Comparison of ENCODE assay signal across 8 cellular contexts in the genomic region with DNA sequence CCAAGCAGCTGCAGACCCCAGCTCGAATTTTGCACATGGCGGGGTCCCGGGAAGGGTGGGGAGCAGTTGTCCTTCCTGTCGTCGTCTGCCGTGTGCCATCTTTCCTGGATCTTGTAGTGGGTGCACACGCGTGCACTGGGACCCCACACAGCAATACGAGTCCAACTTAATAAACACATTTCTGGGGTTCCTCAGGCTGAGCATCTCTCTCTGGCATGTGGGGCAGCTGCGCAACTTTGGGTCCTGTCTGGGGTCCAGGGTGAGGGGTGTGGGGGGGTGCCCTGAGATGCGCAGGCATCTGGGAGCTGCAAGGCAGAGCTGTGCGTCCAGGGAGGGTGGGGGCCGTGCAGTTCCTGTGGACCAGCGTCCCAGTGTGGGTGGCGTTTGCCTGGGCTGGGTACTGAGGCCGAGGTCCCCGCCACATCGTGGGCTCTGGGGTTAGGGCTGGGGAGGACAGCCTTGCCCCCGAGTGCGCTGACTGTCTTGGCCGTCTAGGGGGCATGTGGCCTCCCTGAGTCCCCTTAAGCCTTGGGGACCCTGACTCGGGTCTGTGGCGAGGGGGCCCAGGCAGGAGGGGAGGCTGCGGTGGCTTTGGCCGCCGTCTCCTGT. TPM values are rescaled to one million over a fixed set of nuclear protein-coding genes. Genes with fewer than 3 reads are reported as not detected.
A peak's percentile ranks its signal among the peaks of the same experiment; 100 is the strongest.
DNase-seq lines count a peak whose midpoint lies in the region; ATAC-seq and TF ChIP-seq lines count a peak whose summit lies in the region.
"Had no signal": no experiment of that assay in that cellular context is flagged by ENCODE, and none has a peak within 500 bp of the region (broad histone marks: within the 10 kb centered on the region; RNA-seq: fewer than 3 reads in every experiment).

No MANE protein-coding gene starts in this region.

- H3K27ac Mint-ChIP-seq in activated naive CD4-positive, alpha-beta T cell treated with anti-CD3 and anti-CD28 coated beads for 36 hours: no peak overlapping the region
- no peak overlapping the region for H3K27ac Mint-ChIP-seq in activated naive CD4-positive, alpha-beta T cell treated with anti-CD3 and anti-CD28 coated beads, Interleukin-2, amount 50 U/mL, for 72 hours
- no peak overlapping the region for H3K27ac Mint-ChIP-seq in stimulated activated naive CD8-positive, alpha-beta T cell treated with anti-CD3 and anti-CD28 coated beads, Interleukin-15, Interleukin-2, amounts not matched to agents 100 ng/mL and 50 ng/mL, for 24 hours

- peaks cover 4 to 16% of the 10 kb centered on the region in 2 donors for H3K4me1 ChIP-seq in breast epithelium

- peaks cover 13% of the 10 kb centered on the region for H3K4me1 Mint-ChIP-seq in activated naive CD4-positive, alpha-beta T cell treated with anti-CD3 and anti-CD28 coated beads for 36 hours (ENCODE audit: low read depth)
- peaks cover 20% of the 10 kb centered on the region for H3K4me1 Mint-ChIP-seq in stimulated activated naive CD8-positive, alpha-beta T cell treated with anti-CD3 and anti-CD28 coated beads, Interleukin-15, Interleukin-2, amounts not matched to agents 100 ng/mL and 50 ng/mL, for 24 hours (ENCODE audit: low read depth)

- TF ChIP-seq CTCF in breast epithelium (IDR thresholded peaks at IDR 0.05): no peak

- intact Hi-C loops in activated naive CD4-positive, alpha-beta T cell treated with anti-CD3 and anti-CD28 coated beads for 36 hours (cut with micrococcal nuclease): no loop called here
- intact Hi-C loops in breast epithelium (cut with DNase I; ENCODE audit: low total_unique reads): no loop called here

- no peaks in the 10 kb centered on the region for H3K9me3 ChIP-seq in breast epithelium

- no peaks in the 10 kb centered on the region for H3K9me3 Mint-ChIP-seq in activated naive CD4-positive, alpha-beta T cell treated with anti-CD3 and anti-CD28 coated beads for 36 hours
- H3K9me3 Mint-ChIP-seq in activated naive CD4-positive, alpha-beta T cell treated with anti-CD3 and anti-CD28 coated beads, Interleukin-2, amount 50 U/mL, for 72 hours: peaks cover 0 to 7% of the 10 kb centered on the region in 2 donors
- H3K9me3 Mint-ChIP-seq in stimulated activated naive CD8-positive, alpha-beta T cell treated with anti-CD3 and anti-CD28 coated beads, Interleukin-15, Interleukin-2, amounts not matched to agents 100 ng/mL and 50 ng/mL, for 24 hours: no peaks in the 10 kb centered on the region

- peaks cover 0 to 10% of the 10 kb centered on the region in 2 donors for H3K27me3 ChIP-seq in breast epithelium

- H3K36me3 ChIP-seq in breast epithelium: no peaks in the 10 kb centered on the region

- H3K36me3 Mint-ChIP-seq in activated naive CD4-positive, alpha-beta T cell treated with anti-CD3 and anti-CD28 coated beads for 36 hours (ENCODE audit: low read depth): peaks cover 4% of the 10 kb centered on the region
- no peaks in the 10 kb centered on the region for H3K36me3 Mint-ChIP-seq in activated naive CD4-positive, alpha-beta T cell treated with anti-CD3 and anti-CD28 coated beads, Interleukin-2, amount 50 U/mL, for 72 hours
- H3K36me3 Mint-ChIP-seq in stimulated activated naive CD8-positive, alpha-beta T cell treated with anti-CD3 and anti-CD28 coated beads, Interleukin-15, Interleukin-2, amounts not matched to agents 100 ng/mL and 50 ng/mL, for 24 hours (ENCODE audit: low read depth): peaks cover 4% of the 10 kb centered on the region

- H3K4me3 ChIP-seq in breast epithelium: peak overlapping the region in 2 of 3 donors; percentile 69 to 93

- no peak for ATAC-seq in activated naive CD4-positive, alpha-beta T cell treated with anti-CD3 and anti-CD28 coated beads, Interleukin-2, amount 50 U/mL, for 72 hours
- no peak for ATAC-seq in HG02938 (IDR thresholded peaks at IDR 0.05; ENCODE audit: unreplicated experiment)

- TF ChIP-seq POLR2A in breast epithelium (IDR thresholded peaks at IDR 0.05): no peak

- peak overlapping the region; percentile 93 to 95 for H3K27ac ChIP-seq in breast epithelium

- DNase-seq in activated naive CD4-positive, alpha-beta T cell treated with anti-CD3 and anti-CD28 coated beads for 36 hours: no peak
- DNase-seq in activated naive CD4-positive, alpha-beta T cell treated with anti-CD3 and anti-CD28 coated beads, Interleukin-2, amount 50 U/mL, for 72 hours (ENCODE audit: low spot score in 2 of 2): no peak
- DNase-seq in breast epithelium (ENCODE audit: low spot score in 2 of 2) (no peak), T-helper 9 cell (no peak)
- DNase-seq: activated CD4-positive, alpha-beta T cell treated with anti-CD3 and anti-CD28 coated beads, Interleukin-2, amount 50 U/mL, for 1 hour; NCI-H1436 had no signal

- peaks cover 6% of the 10 kb centered on the region for H3K27me3 Mint-ChIP-seq in activated naive CD4-positive, alpha-beta T cell treated with anti-CD3 and anti-CD28 coated beads for 36 hours (ENCODE audit: low read depth)
- peaks cover 12% of the 10 kb centered on the region for H3K27me3 Mint-ChIP-seq in stimulated activated naive CD8-positive, alpha-beta T cell treated with anti-CD3 and anti-CD28 coated beads, Interleukin-15, Interleukin-2, amounts not matched to agents 100 ng/mL and 50 ng/mL, for 24 hours

- peak overlapping the region; percentile 6 for H3K4me3 Mint-ChIP-seq in activated naive CD4-positive, alpha-beta T cell treated with anti-CD3 and anti-CD28 coated beads for 36 hours
- peak overlapping the region; percentile 37 for H3K4me3 Mint-ChIP-seq in stimulated activated naive CD8-positive, alpha-beta T cell treated with anti-CD3 and anti-CD28 coated beads, Interleukin-15, Interleukin-2, amounts not matched to agents 100 ng/mL and 50 ng/mL, for 24 hours

- CTCF ChIA-PET in activated naive CD4-positive, alpha-beta T cell treated with anti-CD3 and anti-CD28 coated beads for 36 hours (lab: Charles Lee): interaction anchor here (0.6 kb wide), 1 partner anchor 20 kb away, joined by 3 read pairs; no protein-coding TSS in a partner anchor

RNA-seq across cellular contexts. Expression of a gene that starts 0.7 kb away (rescaled TPM):
- under 1 TPM; 0.52 to 0.69 TPM for total RNA-seq in activated naive CD4-positive, alpha-beta T cell treated with anti-CD3 and anti-CD28 coated beads for 36 hours
- 1 to 10 TPM; 1.9 to 5.0 TPM for total RNA-seq in activated naive CD4-positive, alpha-beta T cell treated with anti-CD3 and anti-CD28 coated beads, Interleukin-2, amount 50 U/mL, for 72 hours
- total RNA-seq in breast epithelium: 1 to 10 TPM in 2 of 3 donors, under 1 TPM in 1; 0.16 to 2.8 (median 1.6) TPM

RNA-seq across cellular contexts. Expression of a gene that starts 5.2 kb away (rescaled TPM):
- 10 to 100 TPM; 19.4 to 20.2 TPM for total RNA-seq in activated naive CD4-positive, alpha-beta T cell treated with anti-CD3 and anti-CD28 coated beads for 36 hours
- 10 to 100 TPM; 19.9 to 26.1 TPM for total RNA-seq in activated naive CD4-positive, alpha-beta T cell treated with anti-CD3 and anti-CD28 coated beads, Interleukin-2, amount 50 U/mL, for 72 hours
- total RNA-seq in breast epithelium: 10 to 100 TPM in 1 of 3 donors, 1 to 10 TPM in 2; 5.4 to 18.0 (median 10.0) TPM

RNA-seq across cellular contexts. Expression of a gene that starts 6.6 kb away (rescaled TPM):
- 100 to 1,000 TPM; 113 to 119 TPM for total RNA-seq in activated naive CD4-positive, alpha-beta T cell treated with anti-CD3 and anti-CD28 coated beads for 36 hours
- total RNA-seq in activated naive CD4-positive, alpha-beta T cell treated with anti-CD3 and anti-CD28 coated beads, Interleukin-2, amount 50 U/mL, for 72 hours: 100 to 1,000 TPM in 1 of 2 donors, 10 to 100 TPM in 1; 66.3 to 112 TPM
- 10 to 100 TPM; 36.2 to 38.7 (median 38.2) TPM for total RNA-seq in breast epithelium

RNA-seq across cellular contexts. Expression of a gene that starts 16.3 kb away (rescaled TPM):
- total RNA-seq in activated naive CD4-positive, alpha-beta T cell treated with anti-CD3 and anti-CD28 coated beads for 36 hours: not detected
- total RNA-seq in activated naive CD4-positive, alpha-beta T cell treated with anti-CD3 and anti-CD28 coated beads, Interleukin-2, amount 50 U/mL, for 72 hours: not detected
- 1 to 10 TPM in 1 of 3 donors, under 1 TPM in 1, not detected in 1; 0.33 to 1.9 TPM for total RNA-seq in breast epithelium

RNA-seq across cellular contexts. Expression of a gene that starts 34.3 kb away (rescaled TPM):
- total RNA-seq in activated naive CD4-positive, alpha-beta T cell treated with anti-CD3 and anti-CD28 coated beads for 36 hours: 1 to 10 TPM; 4.1 to 4.7 TPM
- 1 to 10 TPM; 3.2 to 4.4 TPM for total RNA-seq in activated naive CD4-positive, alpha-beta T cell treated with anti-CD3 and anti-CD28 coated beads, Interleukin-2, amount 50 U/mL, for 72 hours
- total RNA-seq in breast epithelium: 10 to 100 TPM in 2 of 3 donors, 1 to 10 TPM in 1; 8.3 to 36.4 (median 34.2) TPM
